ENCODE assay signal across 8 cellular contexts in genomic region chr5:181261320-181262085, GRCh38.
DNase-seq lines count a peak whose midpoint lies in the region; ATAC-seq and TF ChIP-seq lines count a peak whose summit lies in the region.

No MANE protein-coding gene starts in this region.

- peaks cover 17% of the 10 kb centered on the region for H3K4me1 ChIP-seq in iPS-18a (ENCODE audit: control insufficient read depth, low read depth, low read length)

- H3K27me3 ChIP-seq in iPS-18a (ENCODE audit: control insufficient read depth, insufficient read depth, low read length): no peaks in the 10 kb centered on the region

- POLR2A ChIA-PET in RWPE1 (lab: Yijun Ruan, JAX; ENCODE audit: low non-redundant PET): interaction anchor here (0.7 to 1.0 kb wide), 3 partner anchors 11 to 458 kb away, joined by 3 to 4 read pairs (median 3); no protein-coding TSS in a partner anchor

- H3K27ac ChIP-seq in RWPE1: peak overlapping the region; percentile 91
- H3K27ac ChIP-seq in iPS-18a (ENCODE audit: low read length): peak overlapping the region; percentile 79

- peaks cover 12% of the 10 kb centered on the region for H3K36me3 ChIP-seq in iPS-18a (ENCODE audit: control insufficient read depth, low read depth, low read length)

- in situ Hi-C loops in GM13976 (cut with MboI; ENCODE audit: low sequenced_read_pairs, unreplicated experiment): no loop called here

- CTCF ChIA-PET in RWPE1 (lab: Yijun Ruan, JAX): interaction anchor here (0.5 kb wide), 1 partner anchor 74 kb away, joined by 3 read pairs; no protein-coding TSS in a partner anchor

- DNase-seq in GM13976 (ENCODE audit: low spot score): peak; percentile 77
- DNase-seq in RWPE1 (ENCODE audit: low spot score): peak; percentile 62
- DNase-seq in astrocyte of the hippocampus (ENCODE audit: low read depth, low spot score): peak; percentile 85
- DNase-seq in stimulated activated CD4-positive, alpha-beta T cell treated with anti-CD3 and anti-CD28 coated beads, Interleukin-12 subunit alpha, Interleukin-12 subunit beta, amount 100 ng/mL, for 24 hours (ENCODE audit: low read depth in 2 of 2): peak; percentile 56 to 66
- no peak for DNase-seq in NCI-H748 treated with DMSO at 0.1 percent for 48 hours (lab: John Stamatoyannopoulos, UW)
- DNase-seq in NCI-H2081 treated with DMSO at 0.1 percent for 48 hours (lab: John Stamatoyannopoulos, UW): no peak

- TF ChIP-seq CTCF in GM13976 (IDR thresholded peaks at IDR 0.05; ENCODE audit: borderline replicate concordance, control extremely low read depth, extremely low read depth, insufficient read depth, missing control alignments) (no peak), RWPE1 (conservative IDR thresholded peaks at IDR 0.05; ENCODE audit: low read depth) (no peak)

- peak overlapping the region; percentile 92 for H3K4me3 ChIP-seq in iPS-18a (ENCODE audit: low read length)

- H3K9me3 ChIP-seq in iPS-18a (ENCODE audit: control insufficient read depth, low read depth, low read length): no peaks in the 10 kb centered on the region

- ATAC-seq in HG02759 (IDR thresholded peaks at IDR 0.05; ENCODE audit: unreplicated experiment): peak; percentile 62

- peak overlapping the region; percentile 89 for H3K9ac ChIP-seq in iPS-18a (ENCODE audit: low read length)

Comparison
In these comparisons a context has a peak if more than half of its experiments do, and no peak if none do; other contexts are left out.
1. DNase-seq: peak in GM13976 (single experiment), RWPE1 (single experiment), astrocyte of the hippocampus (single experiment) and stimulated activated CD4-positive, alpha-beta T cell treated with anti-CD3 and anti-CD28 coated beads, Interleukin-12 subunit alpha, Interleukin-12 subunit beta, amount 100 ng/mL, for 24 hours (2 of 2); none in NCI-H748 treated with DMSO at 0.1 percent for 48 hours (single experiment) and NCI-H2081 treated with DMSO at 0.1 percent for 48 hours (single experiment).